10 cellular contexts compared by ENCODE assay signal in genomic region chr7:106313456-106313891, GRCh38. TPM values are rescaled to one million over a fixed set of nuclear protein-coding genes. Genes with fewer than 3 reads are reported as not detected.
DNase-seq lines count a peak whose midpoint lies in the region; ATAC-seq and TF ChIP-seq lines count a peak whose summit lies in the region.
"Had no signal": no experiment of that assay in that cellular context is flagged by ENCODE, and none has a peak within 500 bp of the region (broad histone marks: within the 10 kb centered on the region; RNA-seq: fewer than 3 reads in every experiment).

No MANE protein-coding gene starts in this region.

- no peaks in the 10 kb centered on the region for H3K9me3 Mint-ChIP-seq in activated naive CD4-positive, alpha-beta T cell treated with anti-CD3 and anti-CD28 coated beads for 36 hours
- H3K9me3 Mint-ChIP-seq in activated naive CD4-positive, alpha-beta T cell treated with anti-CD3 and anti-CD28 coated beads, Interleukin-2, amount 50 U/mL, for 72 hours: peaks cover 0 to 25% of the 10 kb centered on the region in 2 donors

- in situ Hi-C loops in G401 (cut with HindIII; ENCODE audit: low sequenced_read_pairs): no loop called here

- DNase-seq in activated naive CD4-positive, alpha-beta T cell treated with anti-CD3 and anti-CD28 coated beads for 36 hours: no peak
- no peak for DNase-seq in activated naive CD4-positive, alpha-beta T cell treated with anti-CD3 and anti-CD28 coated beads, Interleukin-2, amount 50 U/mL, for 72 hours (ENCODE audit: low spot score in 2 of 2)
- DNase-seq in foreskin melanocyte (peak; percentile 3), upper lobe of left lung (no peak), G401 (ENCODE audit: low spot score) (no peak), BE2C (no peak), tibial artery (no peak)
- DNase-seq: cerebellar nuclear complex, islet precursor cell had no signal

- H3K27ac ChIP-seq in upper lobe of left lung: peak overlapping the region; percentile 21 to 75 (median 54)
- no peak overlapping the region for H3K27ac ChIP-seq in tibial artery

- CTCF ChIA-PET in activated naive CD4-positive, alpha-beta T cell treated with anti-CD3 and anti-CD28 coated beads for 36 hours (lab: Charles Lee): interaction anchor here (0.7 kb wide), 2 partner anchors 113 to 149 kb away, joined by 3 to 4 read pairs; no protein-coding TSS in a partner anchor

- peaks cover 24% of the 10 kb centered on the region for H3K27me3 Mint-ChIP-seq in activated naive CD4-positive, alpha-beta T cell treated with anti-CD3 and anti-CD28 coated beads for 36 hours (ENCODE audit: low read depth)

- H3K9me3 ChIP-seq in upper lobe of left lung: no peaks in the 10 kb centered on the region
- no peaks in the 10 kb centered on the region for H3K9me3 ChIP-seq in BE2C
- no peaks in the 10 kb centered on the region for H3K9me3 ChIP-seq in tibial artery

- TF ChIP-seq EP300 in upper lobe of left lung (IDR thresholded peaks at IDR 0.05): no peak

- no peak for ATAC-seq in activated naive CD4-positive, alpha-beta T cell treated with anti-CD3 and anti-CD28 coated beads, Interleukin-2, amount 50 U/mL, for 72 hours
- ATAC-seq in upper lobe of left lung (ENCODE audit: low FRiP score in 2 of 2): no peak

- no peaks in the 10 kb centered on the region for H3K27me3 ChIP-seq in upper lobe of left lung
- H3K27me3 ChIP-seq in BE2C: peaks cover 14% of the 10 kb centered on the region
- H3K27me3 ChIP-seq in tibial artery: no peaks in the 10 kb centered on the region

- TF ChIP-seq CTCF in WI38 (IDR thresholded peaks at IDR 0.05; ENCODE audit: low read depth, low read length) (no peak), upper lobe of left lung (IDR thresholded peaks at IDR 0.05) (no peak), BE2C (IDR thresholded peaks at IDR 0.05; ENCODE audit: low read depth, low read length) (no peak), tibial artery (IDR thresholded peaks at IDR 0.05) (no peak)

- no peak overlapping the region for H3K4me3 Mint-ChIP-seq in activated naive CD4-positive, alpha-beta T cell treated with anti-CD3 and anti-CD28 coated beads for 36 hours

- H3K4me3 ChIP-seq in WI38 (ENCODE audit: low read depth, low read length): peak overlapping the region; percentile 20; the same call in 1 of the 2 replicates
- no peak overlapping the region for H3K4me3 ChIP-seq in upper lobe of left lung
- no peak overlapping the region for H3K4me3 ChIP-seq in BE2C (ENCODE audit: low read depth, low read length)
- no peak overlapping the region for H3K4me3 ChIP-seq in tibial artery

- intact Hi-C loops in activated naive CD4-positive, alpha-beta T cell treated with anti-CD3 and anti-CD28 coated beads for 36 hours (cut with micrococcal nuclease): no loop called here
- intact Hi-C loops in tibial artery (cut with DNase I; ENCODE audit: low total_unique reads): no loop called here

- WGBS in upper lobe of left lung, 2 donors: 45 to 49% methylated on average over 2 of the region's 2 CpGs

- H3K4me1 Mint-ChIP-seq in activated naive CD4-positive, alpha-beta T cell treated with anti-CD3 and anti-CD28 coated beads for 36 hours (ENCODE audit: low read depth): peaks cover 24% of the 10 kb centered on the region

- H3K27ac Mint-ChIP-seq in activated naive CD4-positive, alpha-beta T cell treated with anti-CD3 and anti-CD28 coated beads for 36 hours: peak overlapping the region; percentile 39
- H3K27ac Mint-ChIP-seq in activated naive CD4-positive, alpha-beta T cell treated with anti-CD3 and anti-CD28 coated beads, Interleukin-2, amount 50 U/mL, for 72 hours: peak overlapping the region in 1 of 2 donors; percentile 9

- H3K36me3 ChIP-seq in upper lobe of left lung: no peaks in the 10 kb centered on the region
- H3K36me3 ChIP-seq in BE2C: no peaks in the 10 kb centered on the region
- no peaks in the 10 kb centered on the region for H3K36me3 ChIP-seq in tibial artery

- no peaks in the 10 kb centered on the region for H3K36me3 Mint-ChIP-seq in activated naive CD4-positive, alpha-beta T cell treated with anti-CD3 and anti-CD28 coated beads for 36 hours (ENCODE audit: low read depth)
- peaks cover 8 to 14% of the 10 kb centered on the region in 2 donors for H3K36me3 Mint-ChIP-seq in activated naive CD4-positive, alpha-beta T cell treated with anti-CD3 and anti-CD28 coated beads, Interleukin-2, amount 50 U/mL, for 72 hours

- no peaks in the 10 kb centered on the region for H3K4me1 ChIP-seq in upper lobe of left lung
- no peaks in the 10 kb centered on the region for H3K4me1 ChIP-seq in BE2C
- no peaks in the 10 kb centered on the region for H3K4me1 ChIP-seq in tibial artery

- TF ChIP-seq POLR2A in upper lobe of left lung (IDR thresholded peaks at IDR 0.05): no peak

RNA-seq across cellular contexts. Expression of gene NAMPT, which starts 28.7 kb away (rescaled TPM):
- total RNA-seq in activated naive CD4-positive, alpha-beta T cell treated with anti-CD3 and anti-CD28 coated beads for 36 hours: 1,000 to 10,000 TPM in 1 of 2 experiments, 100 to 1,000 TPM in 1; 932 to 1,015 TPM
- total RNA-seq in activated naive CD4-positive, alpha-beta T cell treated with anti-CD3 and anti-CD28 coated beads, Interleukin-2, amount 50 U/mL, for 72 hours: 100 to 1,000 TPM; 334 to 524 TPM
- 100 to 1,000 TPM; 129 to 326 (median 212) TPM for total RNA-seq in upper lobe of left lung
- total RNA-seq in G401 (2014; rRNA removed; shearing (Covaris generic)): 107 and 111 TPM in 2 replicates
- 14.1 TPM for polyA plus RNA-seq in BE2C (2012; ENCODE audit: insufficient read depth, insufficient read length, low read depth)

Comparison
In these comparisons a context has a peak if more than half of its experiments do, and no peak if none do; other contexts are left out.
1. H3K27ac ChIP-seq: peak in upper lobe of left lung (4 of 4); none in tibial artery (0 of 2).